Comparison of ENCODE assay signal across 15 cellular contexts in the genomic region with DNA sequence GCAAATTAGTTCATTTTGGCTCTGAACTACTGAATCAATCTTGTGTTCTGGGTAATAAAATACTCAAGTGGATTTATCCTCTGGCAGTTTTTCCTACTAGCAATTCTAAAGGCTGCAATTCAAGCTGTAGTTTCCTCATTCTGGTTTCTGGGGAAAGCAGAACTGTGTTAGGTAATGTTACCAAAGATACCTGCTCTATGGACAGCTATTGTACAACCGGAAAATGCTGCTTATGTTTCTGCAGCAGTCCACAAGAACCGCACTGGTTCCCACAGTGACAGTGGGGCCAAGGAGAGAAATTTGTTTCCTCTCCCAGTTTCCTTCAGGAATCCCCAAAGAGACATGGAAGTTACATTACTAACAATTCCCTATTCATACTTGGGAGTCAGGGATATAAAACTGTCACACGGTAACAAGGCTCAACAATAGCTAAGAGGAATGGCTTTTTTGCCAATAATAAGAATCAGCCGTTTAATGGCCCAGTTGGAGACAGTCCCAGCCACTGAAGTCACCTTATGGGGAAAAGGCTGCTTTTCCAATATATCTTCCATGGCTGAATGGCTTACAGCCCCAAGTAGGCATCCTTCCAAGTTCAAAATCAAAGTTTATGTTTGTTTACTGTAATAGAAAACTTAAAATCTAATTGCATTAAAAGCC. TPM values are rescaled to one million over a fixed set of nuclear protein-coding genes. Genes with fewer than 3 reads are reported as not detected.
DNase-seq lines count a peak whose midpoint lies in the region; ATAC-seq and TF ChIP-seq lines count a peak whose summit lies in the region.
"Had no signal": no experiment of that assay in that cellular context is flagged by ENCODE, and none has a peak within 500 bp of the region (broad histone marks: within the 10 kb centered on the region; RNA-seq: fewer than 3 reads in every experiment).

No MANE protein-coding gene starts in this region.

- H3K4me1 Mint-ChIP-seq in neural crest cell: peaks cover 10% of the 10 kb centered on the region
- H3K4me1 Mint-ChIP-seq: IgD-negative memory B cell had no signal

- H3K27ac Mint-ChIP-seq in neural crest cell (ENCODE audit: unreplicated experiment): peak overlapping the region; percentile 2
- H3K27ac Mint-ChIP-seq: activated T-helper 1 cell treated with anti-CD3 and anti-CD28 coated beads, Interleukin-12 subunit alpha, Interleukin-12 subunit beta, Interleukin-2, Interleukin-4 antibody, amounts not matched to agents 30 ng/mL and 10 ng/mL and 1 ng/mL, durations not matched to agents 14 hours and 24 hours and 36 hours; IgD-negative memory B cell had no signal

- ATAC-seq in HG02798 (IDR thresholded peaks at IDR 0.05; ENCODE audit: poor library complexity, unreplicated experiment): no peak

- DNase-seq in DMS79 (lab: John Stamatoyannopoulos, UW) (peak; percentile 81), NCI-H1092 (lab: John Stamatoyannopoulos, UW) (peak; percentile 49), neural crest cell (ENCODE audit: low read depth, low spot score) (no peak), HCEC 1CT (no peak), 8988T (no peak), cerebellum (ENCODE audit: low spot score) (no peak)
- DNase-seq: COR-L47, H9, NCI-H524 treated with DMSO at 0.1 percent for 48 hours, retina had no signal

- H3K4me3 Mint-ChIP-seq in neural crest cell: no peak overlapping the region
- H3K4me3 Mint-ChIP-seq: activated T-helper 1 cell treated with anti-CD3 and anti-CD28 coated beads, Interleukin-12 subunit alpha, Interleukin-12 subunit beta, Interleukin-2, Interleukin-4 antibody, amounts not matched to agents 30 ng/mL and 10 ng/mL and 1 ng/mL, durations not matched to agents 14 hours and 24 hours and 36 hours; H9; IgD-negative memory B cell had no signal

- H3K27me3 Mint-ChIP-seq in neural crest cell (ENCODE audit: low read depth): no peaks in the 10 kb centered on the region
- H3K27me3 Mint-ChIP-seq: IgD-negative memory B cell had no signal

- H3K36me3 Mint-ChIP-seq in neural crest cell (ENCODE audit: low read depth): peaks cover 2% of the 10 kb centered on the region

- peak overlapping the region; percentile 31 for H3K27ac ChIP-seq in VCaP
- H3K27ac ChIP-seq: SJSA1 had no signal

- TF ChIP-seq CTCF in VCaP (conservative IDR thresholded peaks at IDR 0.05): no peak
- no peak for TF ChIP-seq CTCF in neural crest cell (conservative IDR thresholded peaks at IDR 0.05)

- H3K9me3 Mint-ChIP-seq in neural crest cell: no peaks in the 10 kb centered on the region
- H3K9me3 Mint-ChIP-seq: activated T-helper 1 cell treated with anti-CD3 and anti-CD28 coated beads, Interleukin-12 subunit alpha, Interleukin-12 subunit beta, Interleukin-2, Interleukin-4 antibody, amounts not matched to agents 30 ng/mL and 10 ng/mL and 1 ng/mL, durations not matched to agents 14 hours and 24 hours and 36 hours; H9; IgD-negative memory B cell had no signal

RNA-seq across cellular contexts. Expression of a gene that starts 52.6 kb away (rescaled TPM):
- total RNA-seq in neural crest cell: 13.6 and 15.6 TPM in 2 replicates
- total RNA-seq in cerebellum: 159 TPM

Comparison
In these comparisons a context has a peak if more than half of its experiments do, and no peak if none do; other contexts are left out.
1. DNase-seq: peak in DMS79 (single experiment) and NCI-H1092 (single experiment); none in neural crest cell (single experiment), HCEC 1CT (single experiment), 8988T (single experiment) and cerebellum (single experiment).